ENCODE assay signal across 8 cellular contexts in the genomic region with DNA sequence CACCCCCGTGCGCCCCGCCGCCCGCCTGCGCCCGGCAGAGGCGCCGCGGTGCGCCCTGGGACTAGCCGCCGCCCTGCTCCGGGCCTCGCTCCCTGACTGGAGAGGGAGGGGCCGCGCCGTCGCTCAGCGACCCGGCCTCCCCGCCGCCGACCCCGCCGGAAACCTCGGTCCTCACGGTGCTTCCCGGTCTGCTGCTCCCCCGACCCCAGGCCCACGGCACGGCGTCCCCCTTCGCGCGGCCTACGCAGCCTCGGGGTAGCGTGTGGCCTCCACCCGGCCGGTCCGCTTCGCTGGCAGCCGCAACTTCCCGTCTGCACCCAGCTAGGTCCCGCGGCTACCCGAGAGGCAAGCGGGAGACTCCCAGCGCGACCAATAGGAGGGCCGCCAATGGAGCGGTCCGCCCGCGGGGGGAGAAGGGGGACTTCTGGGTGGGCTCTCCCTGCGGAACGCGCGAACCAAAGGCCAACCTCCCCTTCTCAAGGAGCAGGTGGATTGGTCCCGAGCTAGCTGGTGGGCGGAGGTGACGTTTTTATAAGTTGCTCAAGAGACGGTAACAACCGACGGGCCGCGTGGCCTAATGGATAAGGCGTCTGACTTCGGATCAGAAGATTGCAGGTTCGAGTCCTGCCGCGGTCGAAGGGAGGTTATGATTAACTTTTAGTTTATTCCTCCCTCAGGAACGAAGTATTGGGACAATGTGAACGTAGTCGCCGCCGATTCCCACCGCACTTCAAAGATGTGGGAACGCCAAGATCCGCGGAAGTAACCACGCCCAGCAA. TPM values are rescaled to one million over a fixed set of nuclear protein-coding genes. Genes with fewer than 3 reads are reported as not detected.
DNase-seq lines count a peak whose midpoint lies in the region; ATAC-seq and TF ChIP-seq lines count a peak whose summit lies in the region.

A gene (minus strand): TSS at position 315 of the 779 bp plus-strand sequence. CDS start 1,070 bp downstream, outside the sequence.

- DNase-seq in AG20443 (ENCODE audit: low spot score) (peak; percentile 98), NCI-H510A (lab: John Stamatoyannopoulos, UW) (peak; percentile 94), cerebellum (ENCODE audit: low spot score) (peak; percentile 98), islet precursor cell (peak; percentile 100)
- DNase-seq in activated CD4-positive, alpha-beta T cell treated with anti-CD3 and anti-CD28 coated beads for 1 hour = peak; percentile 99
- DNase-seq in stimulated activated CD4-positive, alpha-beta T cell treated with anti-CD3 and anti-CD28 coated beads, Interleukin-12 subunit alpha, Interleukin-12 subunit beta, amount 100 ng/mL, for 48 hours (ENCODE audit: low read depth in 2 of 3, low spot score in 1 of 3) = peak; percentile 96 to 100 (median 99)

- TF ChIP-seq POLR2A in GM19099 (IDR thresholded peaks at IDR 0.05; ENCODE audit: extremely low read depth, insufficient read length, low read depth) = peak; percentile 99

- peak; percentile 89 for ATAC-seq in HG03432 (IDR thresholded peaks at IDR 0.05; ENCODE audit: unreplicated experiment)

RNA-seq across cellular contexts. Expression of the gene that starts here (rescaled TPM):
- total RNA-seq in cerebellum = 35.2 TPM

Comparison
In these comparisons a context has a peak if more than half of its experiments do, and no peak if none do; other contexts are left out.
1. Peak in every context shown above with its lines: DNase-seq and ATAC-seq.